ENCODE assay signal across 15 cellular contexts in genomic region chr15:75545066-75545465, GRCh38.
"Had no signal": no experiment of that assay in that cellular context is flagged by ENCODE, and none has a peak within 500 bp of the region (broad histone marks: within the 10 kb centered on the region; RNA-seq: fewer than 3 reads in every experiment).

No MANE protein-coding gene starts in this region.

- H3K4me3 ChIP-seq: body of pancreas, esophagus muscularis mucosa, tibial artery, uterus had no signal

- H3K9me3 ChIP-seq: body of pancreas, esophagus muscularis mucosa, tibial artery, uterus had no signal

- H3K36me3 ChIP-seq: tibial artery, uterus had no signal

- H3K27ac ChIP-seq: body of pancreas, esophagus muscularis mucosa, uterus had no signal

- H3K36me3 Mint-ChIP-seq: activated naive CD4-positive, alpha-beta T cell treated with anti-CD3 and anti-CD28 coated beads, Interleukin-2, amount 50 U/mL, for 72 hours had no signal

- H3K4me1 ChIP-seq: body of pancreas, uterus had no signal

- H3K4me3 Mint-ChIP-seq: dendritic cell treated with granulocyte-macrophage colony-stimulating factor and Interleukin-4, amounts not matched to agents 40 ng/mL and 50 ng/mL, for 4 days had no signal

- H3K27me3 Mint-ChIP-seq: dendritic cell treated with granulocyte-macrophage colony-stimulating factor and Interleukin-4, amounts not matched to agents 40 ng/mL and 50 ng/mL, for 4 days had no signal

- DNase-seq: activated CD4-positive, CD25-positive, alpha-beta regulatory T cell; activated effector memory CD4-positive, alpha-beta T cell treated with anti-CD3 and anti-CD28 coated beads, Interleukin-2, amount 50 U/mL, for 16 hours; activated T-cell treated with anti-CD3 and anti-CD28 coated beads, Interleukin-2, amount 50 U/mL, for 1 hour; amniotic stem cell; body of pancreas; cerebellar nuclear complex; head of caudate nucleus; stimulated activated CD4-positive, alpha-beta T cell treated with anti-CD3 and anti-CD28 coated beads, Interleukin-4, amount 100 ng/mL, for 4 hours; T1000; tibial artery; uterus had no signal

- H3K27me3 ChIP-seq: body of pancreas, esophagus muscularis mucosa, tibial artery, uterus had no signal

- ATAC-seq: activated naive CD4-positive, alpha-beta T cell treated with anti-CD3 and anti-CD28 coated beads, Interleukin-2, amount 50 U/mL, for 72 hours; body of pancreas had no signal

- FAIRE-seq: keratinocyte had no signal

- H3K27ac Mint-ChIP-seq: dendritic cell treated with granulocyte-macrophage colony-stimulating factor and Interleukin-4, amounts not matched to agents 40 ng/mL and 50 ng/mL, for 4 days had no signal

- H3K9me3 Mint-ChIP-seq: activated naive CD4-positive, alpha-beta T cell treated with anti-CD3 and anti-CD28 coated beads, Interleukin-2, amount 50 U/mL, for 72 hours; dendritic cell treated with granulocyte-macrophage colony-stimulating factor and Interleukin-4, amounts not matched to agents 40 ng/mL and 50 ng/mL, for 4 days had no signal
